ENCODE assay signal across 17 cellular contexts in genomic region chr1:112196008-112196588, GRCh38.
DNase-seq lines count a peak whose midpoint lies in the region; ATAC-seq, FAIRE-seq and TF ChIP-seq lines count a peak whose summit lies in the region.
"Had no signal": no experiment of that assay in that cellular context is flagged by ENCODE, and none has a peak within 500 bp of the region (broad histone marks: within the 10 kb centered on the region; RNA-seq: fewer than 3 reads in every experiment).

No MANE protein-coding gene starts in this region.

- intact Hi-C loops in Right ventricle myocardium inferior (cut with DNase I) (no loop called here), left ventricle myocardium inferior (cut with micrococcal nuclease) (no loop called here), GM12878 (cut with micrococcal nuclease; ENCODE audit: unreplicated experiment) (no loop called here), right cardiac atrium (cut with DNase I) (no loop called here), PC-3 (cut with micrococcal nuclease) (no loop called here)

- H3K9ac ChIP-seq in GM12878 (ENCODE audit: control insufficient read depth, insufficient read depth, low read length) (no peak overlapping the region), PC-3 (ENCODE audit: low read length) (no peak overlapping the region)
- H3K9ac ChIP-seq: BLaER1 had no signal

- H3K27me3 ChIP-seq in left ventricle myocardium inferior (ENCODE audit: low read depth) (no peaks in the 10 kb centered on the region), GM12878 (replicated peaks in 1 of 2; ENCODE audit: control insufficient read depth in 2 of 2, insufficient read depth in 2 of 2, low read length in 1 of 2) (no peaks in the 10 kb centered on the region), right cardiac atrium (ENCODE audit: control insufficient read depth, insufficient read depth) (no peaks in the 10 kb centered on the region), PC-3 (ENCODE audit: low read length) (peaks cover 16% of the 10 kb centered on the region; the same call in 1 of the 2 replicates)
- H3K27me3 ChIP-seq: BLaER1 had no signal

- H3K9me3 ChIP-seq in left ventricle myocardium inferior (replicated peaks), result peaks cover 25% of the 10 kb centered on the region
- no peaks in the 10 kb centered on the region for H3K9me3 ChIP-seq in A549
- H3K9me3 ChIP-seq in GM12878 (replicated peaks; ENCODE audit: control insufficient read depth, insufficient read depth, low read length), result no peaks in the 10 kb centered on the region
- no peaks in the 10 kb centered on the region for H3K9me3 ChIP-seq in right cardiac atrium (ENCODE audit: control insufficient read depth, low read length)
- H3K9me3 ChIP-seq in PC-3 (ENCODE audit: low read length), result no peaks in the 10 kb centered on the region
- H3K9me3 ChIP-seq: BLaER1, Caco-2 had no signal

- SMC1A ChIA-PET in GM12878 (lab: Charles Lee; ENCODE audit: uncharacterized antibody, unreplicated experiment), result no interaction called here

- TF ChIP-seq RAD21 in A549 (conservative IDR thresholded peaks at IDR 0.05 in 1 of 2, IDR thresholded peaks at IDR 0.05 in 1 of 2), result no peak
- TF ChIP-seq RAD21 in GM12878 (IDR thresholded peaks at IDR 0.05; ENCODE audit: insufficient read depth, low read depth, low read length), result no peak

- TF ChIP-seq EP300 in A549 (IDR thresholded peaks at IDR 0.05) (no peak), GM12878 (IDR thresholded peaks at IDR 0.05; ENCODE audit: borderline replicate concordance in 1 of 2, control insufficient read depth in 1 of 2, low read depth in 2 of 2, low read length in 2 of 2) (no peak)

- POLR2A ChIA-PET in A549 (lab: Yijun Ruan, JAX), result no interaction called here
- POLR2A ChIA-PET in GM12878 (lab: Charles Lee), result no interaction called here
- POLR2A ChIA-PET in PC-3 (lab: Charles Lee; ENCODE audit: unreplicated experiment), result no interaction called here

- H3K4me3 ChIP-seq in left ventricle myocardium inferior (no peak overlapping the region), A549 (no peak overlapping the region), GM12878 (no peak overlapping the region), right cardiac atrium (ENCODE audit: low read length) (no peak overlapping the region), PC-3 (ENCODE audit: low read length) (no peak overlapping the region)
- H3K4me3 ChIP-seq: BLaER1 had no signal

- H3K36me3 ChIP-seq in left ventricle myocardium inferior (no peaks in the 10 kb centered on the region), GM12878 (ENCODE audit: control insufficient read depth in 2 of 2, insufficient read depth in 2 of 2, low read length in 1 of 2) (no peaks in the 10 kb centered on the region), PC-3 (ENCODE audit: low read depth, low read length) (no peaks in the 10 kb centered on the region)
- H3K36me3 ChIP-seq: BLaER1 had no signal

- 3% methylated on average over 4 of the region's 4 CpGs for WGBS in A549 (ENCODE audit: missing lambda C conversion rate)
- 10% methylated on average over 4 of the region's 4 CpGs for WGBS in GM12878 (ENCODE audit: insufficient coverage, insufficient replicate concordance, low lambda C conversion rate, missing lambda C conversion rate)
- WGBS in right cardiac atrium, result 29% methylated on average over 4 of the region's 4 CpGs

- ATAC-seq in Right ventricle myocardium inferior (peak; percentile 64), A549 (no peak), GM12878 (no peak), right cardiac atrium (peak; percentile 59 to 81), PC-3 (no peak)

- no peak overlapping the region for H3K27ac ChIP-seq in left ventricle myocardium inferior (replicated peaks)
- no peak overlapping the region for H3K27ac ChIP-seq in A549
- H3K27ac ChIP-seq in GM12878 (ENCODE audit: control insufficient read depth, insufficient read depth), result no peak overlapping the region
- no peak overlapping the region for H3K27ac ChIP-seq in right cardiac atrium (ENCODE audit: low read length)
- no peak overlapping the region for H3K27ac ChIP-seq in PC-3 (ENCODE audit: low read length)
- H3K27ac ChIP-seq: 22Rv1, BLaER1 had no signal

- no peak overlapping the region for H2AFZ ChIP-seq in GM12878 (ENCODE audit: control insufficient read depth, low read depth, low read length)
- no peak overlapping the region for H2AFZ ChIP-seq in PC-3 (ENCODE audit: low read length)

- FAIRE-seq in A549 (lab: Jason Lieb, UNC) (no peak), GM12878 (lab: Jason Lieb, UNC) (no peak)
- FAIRE-seq: HTR-8/SVneo had no signal

- no peak for DNase-seq in Right ventricle myocardium inferior (ENCODE audit: missing footprints)
- no peak for DNase-seq in left ventricle myocardium inferior
- no peak for DNase-seq in A549 (ENCODE audit: low read depth in 1 of 2, low spot score in 1 of 2)
- no peak for DNase-seq in GM12878 (ENCODE audit: low read depth, low spot score)
- DNase-seq in right cardiac atrium, result no peak
- no peak for DNase-seq in PC-3
- no peak for DNase-seq in activated gamma-delta T cell treated with Interleukin-2 at 50 U/mL for 16 hours
- DNase-seq in MV-4-11 (lab: John Stamatoyannopoulos, UW), result no peak
- DNase-seq: AML-193; Caco-2; CD8-positive, alpha-beta memory T cell; DND-41; GDM1; HCEC 1CT had no signal

- in situ Hi-C loops in GM12878 (cut with MboI), result no loop called here

- H3F3A ChIP-seq in PC-3 (ENCODE audit: low read length, unreplicated experiment), result no peaks in the 10 kb centered on the region

- H3K4me2 ChIP-seq in A549 (no peak overlapping the region), GM12878 (ENCODE audit: control insufficient read depth, insufficient read depth) (no peak overlapping the region), PC-3 (ENCODE audit: low read length) (no peak overlapping the region)
- H3K4me2 ChIP-seq: BLaER1 had no signal

- BruUV-seq in GM12878 (replicated peaks; lab: Mats Ljungman, UMichigan) (no TSS peak), PC-3 (replicated peaks; lab: Mats Ljungman, UMichigan) (no TSS peak)

- CTCF ChIA-PET in A549 (lab: Yijun Ruan, JAX) (no interaction called here), GM12878 (lab: Yijun Ruan, JAX) (no interaction called here), PC-3 (lab: Charles Lee) (no interaction called here)

- TF ChIP-seq CTCF in left ventricle myocardium inferior (IDR thresholded peaks at IDR 0.05; ENCODE audit: borderline replicate concordance) (no peak), A549 (IDR thresholded peaks at IDR 0.05) (no peak), GM12878 (IDR thresholded peaks at IDR 0.05 in 2 of 3, conservative IDR thresholded peaks at IDR 0.05 in 1 of 3; ENCODE audit: control insufficient read depth in 2 of 3, extremely low read depth in 1 of 3, insufficient read depth in 1 of 3, low read depth in 3 of 3, low read length in 3 of 3) (no peak), PC-3 (conservative IDR thresholded peaks at IDR 0.05; ENCODE audit: low read depth, low read length) (no peak)

- no peaks in the 10 kb centered on the region for H3K79me2 ChIP-seq in GM12878 (ENCODE audit: control insufficient read depth, insufficient read depth, low read length)
- H3K79me2 ChIP-seq in PC-3 (ENCODE audit: low read length), result no peaks in the 10 kb centered on the region

- RAD21 ChIA-PET in GM12878 (lab: Charles Lee; ENCODE audit: unreplicated experiment), result no interaction called here

- no peaks in the 10 kb centered on the region for H3K9me2 ChIP-seq in PC-3 (replicated peaks; ENCODE audit: low read length)

- TF ChIP-seq POLR2A in A549 (IDR thresholded peaks at IDR 0.05; ENCODE audit: low read length) (no peak), GM12878 (IDR thresholded peaks at IDR 0.05; ENCODE audit: low read depth, low read length) (no peak)

- H3K4me1 ChIP-seq in left ventricle myocardium inferior (no peaks in the 10 kb centered on the region), A549 (no peaks in the 10 kb centered on the region), GM12878 (ENCODE audit: control insufficient read depth, insufficient read depth, low read length) (no peaks in the 10 kb centered on the region), right cardiac atrium (ENCODE audit: control insufficient read depth, insufficient read depth, low read length) (no peaks in the 10 kb centered on the region), PC-3 (ENCODE audit: insufficient read depth, low read length) (no peaks in the 10 kb centered on the region)
- H3K4me1 ChIP-seq: BLaER1, Caco-2 had no signal

- no peaks in the 10 kb centered on the region; the same call in 1 of the 2 replicates for H4K20me1 ChIP-seq in GM12878 (ENCODE audit: control insufficient read depth, insufficient read depth)
- no peaks in the 10 kb centered on the region for H4K20me1 ChIP-seq in PC-3 (ENCODE audit: low read length)
- H4K20me1 ChIP-seq: BLaER1 had no signal

TF ChIP-seq in A549, 52 proteins besides CTCF, POLR2A, EP300 and RAD21 (continues in another document):
- TF ChIP-seq, protein P1, sequence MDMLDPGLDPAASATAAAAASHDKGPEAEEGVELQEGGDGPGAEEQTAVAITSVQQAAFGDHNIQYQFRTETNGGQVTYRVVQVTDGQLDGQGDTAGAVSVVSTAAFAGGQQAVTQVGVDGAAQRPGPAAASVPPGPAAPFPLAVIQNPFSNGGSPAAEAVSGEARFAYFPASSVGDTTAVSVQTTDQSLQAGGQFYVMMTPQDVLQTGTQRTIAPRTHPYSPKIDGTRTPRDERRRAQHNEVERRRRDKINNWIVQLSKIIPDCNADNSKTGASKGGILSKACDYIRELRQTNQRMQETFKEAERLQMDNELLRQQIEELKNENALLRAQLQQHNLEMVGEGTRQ (IDR thresholded peaks at IDR 0.05), result 0 out of 2 replicates have a peak, but pooled peaks have one; percentile 27
- no peak for TF ChIP-seq MAX (IDR thresholded peaks at IDR 0.05)
- TF ChIP-seq POLR2AphosphoS2 (conservative IDR thresholded peaks at IDR 0.05; ENCODE audit: low read length), result no peak
- no peak for TF ChIP-seq MAZ (IDR thresholded peaks at IDR 0.05; ENCODE audit: borderline replicate concordance, low read depth, low read length)

TF ChIP-seq in GM12878, 131 proteins besides CTCF, POLR2A, EP300 and RAD21:
- TF ChIP-seq ASH2L (IDR thresholded peaks at IDR 0.05; ENCODE audit: borderline replicate concordance, low read depth), result no peak
- TF ChIP-seq PAX5 (IDR thresholded peaks at IDR 0.05; ENCODE audit: borderline replicate concordance, low read depth, low read length), result no peak
- TF ChIP-seq RBBP5 (conservative IDR thresholded peaks at IDR 0.05), result no peak
- TF ChIP-seq ATF7 (IDR thresholded peaks at IDR 0.05; ENCODE audit: low read depth), result peak; percentile 49; the same call in 1 of the 2 replicates

Comparison
In these comparisons a context has a peak if more than half of its experiments do, and no peak if none do; other contexts are left out.
1. ATAC-seq: peak in Right ventricle myocardium inferior (single experiment) and right cardiac atrium (2 of 2); none in A549 (0 of 2), GM12878 (single experiment) and PC-3 (single experiment).